ENCODE assay signal across 17 cellular contexts in genomic region chr5:37626266-37626665, GRCh38.
DNase-seq lines count a peak whose midpoint lies in the region; ATAC-seq, FAIRE-seq and TF ChIP-seq lines count a peak whose summit lies in the region.
"Had no signal": no experiment of that assay in that cellular context is flagged by ENCODE, and none has a peak within 500 bp of the region (broad histone marks: within the 10 kb centered on the region; RNA-seq: fewer than 3 reads in every experiment).

No MANE protein-coding gene starts in this region.

- H3K27ac Mint-ChIP-seq in CD8-positive, alpha-beta memory T cell: no peak overlapping the region
- no peak overlapping the region for H3K27ac Mint-ChIP-seq in WTC11
- H3K27ac Mint-ChIP-seq: B cell; CD8-positive, alpha-beta T cell; H9 had no signal

- CTCF ChIA-PET in CD8-positive, alpha-beta memory T cell (lab: Charles Lee): no interaction called here
- CTCF ChIA-PET in WTC11 (lab: Charles Lee): no interaction called here

- H3K4me3 ChIP-seq in fibroblast of villous mesenchyme (ENCODE audit: low read depth, low read length): no peak overlapping the region
- H3K4me3 ChIP-seq in CD8-positive, alpha-beta memory T cell (ENCODE audit: low read length): no peak overlapping the region
- H3K4me3 ChIP-seq in esophagus muscularis mucosa: no peak overlapping the region
- H3K4me3 ChIP-seq: BLaER1 treated with 17β-estradiol and CSF1 and Interleukin-3, amounts not matched to agents 10 nM and 100 nM; K562 had no signal

- H3K27me3 Mint-ChIP-seq in CD8-positive, alpha-beta memory T cell: no peaks in the 10 kb centered on the region
- H3K27me3 Mint-ChIP-seq in WTC11 (ENCODE audit: low read depth): no peaks in the 10 kb centered on the region
- H3K27me3 Mint-ChIP-seq: B cell had no signal

- intact Hi-C loops in esophagus muscularis mucosa (cut with DNase I): no loop called here

- WGBS in esophagus muscularis mucosa: over 99% methylated on average over 3 of the region's 3 CpGs

- H3K4me1 Mint-ChIP-seq in CD8-positive, alpha-beta memory T cell: no peaks in the 10 kb centered on the region
- no peaks in the 10 kb centered on the region for H3K4me1 Mint-ChIP-seq in WTC11
- H3K4me1 Mint-ChIP-seq: B cell, H9 had no signal

- H3K4me1 ChIP-seq in CD8-positive, alpha-beta memory T cell (ENCODE audit: insufficient read depth, low read length): no peaks in the 10 kb centered on the region
- H3K4me1 ChIP-seq in esophagus muscularis mucosa: no peaks in the 10 kb centered on the region
- H3K4me1 ChIP-seq: BLaER1 treated with 17β-estradiol and CSF1 and Interleukin-3, amounts not matched to agents 10 nM and 100 nM had no signal

- DNase-seq in H54 (ENCODE audit: insufficient read length, low spot score) (no peak), NCI-H226 (peak; percentile 5), fibroblast of villous mesenchyme (ENCODE audit: low read depth) (peak; percentile 71), esophagus muscularis mucosa (ENCODE audit: extremely low spot score) (no peak), WTC11 (ENCODE audit: low spot score) (no peak)
- no peak for DNase-seq in CD8-positive, alpha-beta memory T cell
- DNase-seq: CD8-positive, alpha-beta T cell; COR-L47; GDM1; GOT3; H9 had no signal

- no peak overlapping the region for H3K4me3 Mint-ChIP-seq in CD8-positive, alpha-beta memory T cell
- no peak overlapping the region for H3K4me3 Mint-ChIP-seq in WTC11
- H3K4me3 Mint-ChIP-seq: B cell; CD8-positive, alpha-beta T cell; H9 had no signal

- H3K27ac ChIP-seq in CD8-positive, alpha-beta memory T cell (ENCODE audit: low read depth, low read length): no peak overlapping the region
- no peak overlapping the region for H3K27ac ChIP-seq in esophagus muscularis mucosa (replicated peaks in 1 of 4)
- H3K27ac ChIP-seq: BLaER1 treated with 17β-estradiol and CSF1 and Interleukin-3, amounts not matched to agents 10 nM and 100 nM had no signal

- peaks cover 4% of the 10 kb centered on the region for H3K36me3 ChIP-seq in CD8-positive, alpha-beta memory T cell (ENCODE audit: insufficient read depth, low read length)
- H3K36me3 ChIP-seq in esophagus muscularis mucosa: peaks cover 0 to under 1% (median 0%) of the 10 kb centered on the region in 4 donors

- ATAC-seq in WTC11: no peak
- ATAC-seq in HG03439 (IDR thresholded peaks at IDR 0.05; ENCODE audit: unreplicated experiment): no peak
- ATAC-seq: CD8-positive, alpha-beta T cell; K562 had no signal

- H3K9me3 ChIP-seq in CD8-positive, alpha-beta memory T cell (ENCODE audit: low read length): peaks cover 17% of the 10 kb centered on the region
- H3K9me3 ChIP-seq in esophagus muscularis mucosa: peaks cover 0 to 9% (median 4%) of the 10 kb centered on the region in 4 donors

- peaks cover 28 to 74% (median 62%) of the 10 kb centered on the region in 3 donors for H3K36me3 Mint-ChIP-seq in CD8-positive, alpha-beta memory T cell
- H3K36me3 Mint-ChIP-seq in WTC11: peaks cover 26% of the 10 kb centered on the region

- no peak for TF ChIP-seq EP300 in esophagus muscularis mucosa (IDR thresholded peaks at IDR 0.05)

- POLR2A ChIA-PET in CD8-positive, alpha-beta memory T cell (lab: Charles Lee): no interaction called here
- POLR2A ChIA-PET in WTC11 (lab: Charles Lee): no interaction called here

- FAIRE-seq in H54 (lab: Jason Lieb, UNC): peak; percentile 71
- FAIRE-seq: GM12892, GM18507, K562 had no signal

- TF ChIP-seq CTCF in fibroblast of villous mesenchyme (IDR thresholded peaks at IDR 0.05; ENCODE audit: insufficient read depth, low read depth, low read length) (no peak), esophagus muscularis mucosa (IDR thresholded peaks at IDR 0.05) (no peak), WTC11 (IDR thresholded peaks at IDR 0.05) (no peak)

- no peaks in the 10 kb centered on the region for H3K27me3 ChIP-seq in CD8-positive, alpha-beta memory T cell (ENCODE audit: insufficient read depth, low read length, poor library complexity, severe bottlenecking)
- H3K27me3 ChIP-seq in esophagus muscularis mucosa: no peaks in the 10 kb centered on the region
- H3K27me3 ChIP-seq: BLaER1 treated with 17β-estradiol and CSF1 and Interleukin-3, amounts not matched to agents 10 nM and 100 nM had no signal

- H3K9me3 Mint-ChIP-seq in CD8-positive, alpha-beta memory T cell: peaks cover 28 to 45% (median 33%) of the 10 kb centered on the region in 5 donors
- H3K9me3 Mint-ChIP-seq in WTC11: peaks cover 34% of the 10 kb centered on the region

- no peak for TF ChIP-seq POLR2A in H54 (IDR thresholded peaks at IDR 0.05; ENCODE audit: low read depth, low read length)
- TF ChIP-seq POLR2A in esophagus muscularis mucosa (IDR thresholded peaks at IDR 0.05; ENCODE audit: low read depth): no peak

TF ChIP-seq in WTC11, 78 proteins besides CTCF, POLR2A, EP300 and RAD21 (continues in another document):
- TF ChIP-seq ATF3 (CRISPR knock-in tag; conservative IDR thresholded peaks at IDR 0.05) (no peak), AFF4 (CRISPR knock-in tag; IDR thresholded peaks at IDR 0.05; ENCODE audit: borderline replicate concordance) (no peak), E2F4 (CRISPR knock-in tag; IDR thresholded peaks at IDR 0.05; ENCODE audit: borderline replicate concordance, low read depth) (no peak), SP1 (CRISPR knock-in tag; conservative IDR thresholded peaks at IDR 0.05) (no peak), ZNF425 (CRISPR knock-in tag; conservative IDR thresholded peaks at IDR 0.05) (no peak), ZSCAN18 (CRISPR knock-in tag; IDR thresholded peaks at IDR 0.05) (no peak)

Comparison
In these comparisons a context has a peak if more than half of its experiments do, and no peak if none do; other contexts are left out.
1. DNase-seq: peak in NCI-H226 (single experiment) and fibroblast of villous mesenchyme (single experiment); none in H54 (single experiment), CD8-positive, alpha-beta memory T cell (0 of 5), esophagus muscularis mucosa (single experiment) and WTC11 (single experiment).